In genomic region chr5:134492568-134492967, GRCh38 we compare ENCODE assay signal across 13 cellular contexts. TPM values are rescaled to one million over a fixed set of nuclear protein-coding genes. Genes with fewer than 3 reads are reported as not detected.
DNase-seq lines count a peak whose midpoint lies in the region; ATAC-seq and TF ChIP-seq lines count a peak whose summit lies in the region.
"Had no signal": no experiment of that assay in that cellular context is flagged by ENCODE, and none has a peak within 500 bp of the region (broad histone marks: within the 10 kb centered on the region; RNA-seq: fewer than 3 reads in every experiment).

No MANE protein-coding gene starts in this region.

- TF ChIP-seq CTCF in SK-N-SH (IDR thresholded peaks at IDR 0.05) (no peak), epithelial cell of esophagus (IDR thresholded peaks at IDR 0.05; ENCODE audit: insufficient read depth, low read depth, low read length, missing control alignments) (no peak), esophagus squamous epithelium (IDR thresholded peaks at IDR 0.05) (no peak)

- H3K27ac ChIP-seq in GM23248 = no peak overlapping the region
- H3K27ac ChIP-seq in SK-N-SH (ENCODE audit: low read depth in 2 of 2, low read length in 1 of 2) = peak overlapping the region in 1 of 2 experiments; percentile 30; a peak in 1 of 4 replicates
- no peak overlapping the region for H3K27ac ChIP-seq in esophagus squamous epithelium
- H3K27ac ChIP-seq: BLaER1 treated with 17β-estradiol and CSF1 and Interleukin-3, amounts not matched to agents 10 nM and 100 nM had no signal

- no peak overlapping the region for H3K9ac ChIP-seq in GM23248
- no peak overlapping the region for H3K9ac ChIP-seq in SK-N-SH
- H3K9ac ChIP-seq: BLaER1 treated with 17β-estradiol and CSF1 and Interleukin-3, amounts not matched to agents 10 nM and 100 nM had no signal

- TF ChIP-seq RAD21 in SK-N-SH (IDR thresholded peaks at IDR 0.05; ENCODE audit: low read length) = no peak

- DNase-seq in GM23248 = peak; percentile 30
- DNase-seq in SK-N-SH = peak; percentile 64
- DNase-seq in epithelial cell of esophagus (ENCODE audit: low read depth) = peak; percentile 23
- no peak for DNase-seq in left lobe of liver (ENCODE audit: low spot score)
- no peak for DNase-seq in esophagus squamous epithelium (lab: John Stamatoyannopoulos, UW)
- DNase-seq in stimulated activated CD4-positive, alpha-beta T cell treated with anti-CD3 and anti-CD28 coated beads, Interleukin-4, amount 100 ng/mL, for 4 hours = no peak
- no peak for DNase-seq in stimulated activated naive CD8-positive, alpha-beta T cell treated with anti-CD3 and anti-CD28 coated beads, Interleukin-15, Interleukin-2, amounts not matched to agents 100 U/mL and 50 U/mL, for 24 hours
- DNase-seq: AML-193; CD4-positive, CD25-positive, alpha-beta regulatory T cell; GOT3; H9 had no signal

- no peaks in the 10 kb centered on the region for H3K4me1 ChIP-seq in GM23248 (ENCODE audit: insufficient read depth)
- H3K4me1 ChIP-seq in SK-N-SH (ENCODE audit: control insufficient read depth in 1 of 2, insufficient read depth in 2 of 2, low read depth in 1 of 2, low read length in 1 of 2) = peaks cover 0 to 18% of the 10 kb centered on the region in 2 experiments; a peak in 1 of 4 replicates
- H3K4me1 ChIP-seq in esophagus squamous epithelium = no peaks in the 10 kb centered on the region

- H3K79me2 ChIP-seq in GM23248 (ENCODE audit: insufficient read depth) = no peaks in the 10 kb centered on the region
- no peaks in the 10 kb centered on the region for H3K79me2 ChIP-seq in SK-N-SH (ENCODE audit: insufficient read depth)

- H3K4me2 ChIP-seq in GM23248 (ENCODE audit: unreplicated experiment) = no peak overlapping the region
- H3K4me2 ChIP-seq in SK-N-SH = no peak overlapping the region
- H3K4me2 ChIP-seq: BLaER1 treated with 17β-estradiol and CSF1 and Interleukin-3, amounts not matched to agents 10 nM and 100 nM had no signal

- ATAC-seq in left lobe of liver = peak; percentile 30
- ATAC-seq in stimulated activated naive CD8-positive, alpha-beta T cell treated with anti-CD3 and anti-CD28 coated beads, Interleukin-15, Interleukin-2, amounts not matched to agents 100 U/mL and 50 U/mL, for 24 hours = no peak
- ATAC-seq: GM12878 had no signal

- H3K4me3 ChIP-seq in GM23248 (no peak overlapping the region), SK-N-SH (ENCODE audit: low read depth in 2 of 2, low read length in 1 of 2) (no peak overlapping the region), epithelial cell of esophagus (ENCODE audit: low read length) (no peak overlapping the region), esophagus squamous epithelium (no peak overlapping the region)
- H3K4me3 ChIP-seq: BLaER1 treated with 17β-estradiol and CSF1 and Interleukin-3, amounts not matched to agents 10 nM and 100 nM; GM12878 had no signal

- no peaks in the 10 kb centered on the region for H3K36me3 ChIP-seq in GM23248 (ENCODE audit: low read depth)
- H3K36me3 ChIP-seq in SK-N-SH (replicated peaks in 1 of 2; ENCODE audit: control insufficient read depth in 1 of 2, insufficient read depth in 2 of 2, low read length in 1 of 2) = no peaks in the 10 kb centered on the region
- no peaks in the 10 kb centered on the region for H3K36me3 ChIP-seq in esophagus squamous epithelium
- H3K36me3 ChIP-seq: BLaER1 treated with 17β-estradiol and CSF1 and Interleukin-3, amounts not matched to agents 10 nM and 100 nM had no signal

- TF ChIP-seq POLR2A in esophagus squamous epithelium (IDR thresholded peaks at IDR 0.05) = no peak

- H2AFZ ChIP-seq in GM23248 = no peak overlapping the region
- H2AFZ ChIP-seq in SK-N-SH (ENCODE audit: low read depth) = no peak overlapping the region

- in situ Hi-C loops in GM23248 (cut with MboI) = no loop called here

- 46 to 49% methylated on average over 6 of the region's 6 CpGs for WGBS in GM23248 (ENCODE audit: low coverage in 1 of 2, low lambda C conversion rate in 2 of 2, missing lambda C conversion rate in 2 of 2), 2 experiments
- 63% methylated on average over 6 of the region's 6 CpGs for WGBS in SK-N-SH (ENCODE audit: low lambda C conversion rate)
- WGBS in esophagus squamous epithelium, 2 donors = 62 to 79% methylated on average over 6 of the region's 6 CpGs

- no peaks in the 10 kb centered on the region for H3F3A ChIP-seq in GM23248 (ENCODE audit: insufficient read depth)
- H3F3A ChIP-seq in SK-N-SH (replicated peaks; ENCODE audit: insufficient read depth) = peaks cover 2% of the 10 kb centered on the region

- H3K9me2 ChIP-seq in GM23248 (ENCODE audit: insufficient read depth) (no peaks in the 10 kb centered on the region), SK-N-SH (no peaks in the 10 kb centered on the region)

- intact Hi-C loops in esophagus squamous epithelium (cut with DNase I) = no loop called here

- H3K27me3 ChIP-seq in GM23248 (replicated peaks; ENCODE audit: insufficient read depth) (no peaks in the 10 kb centered on the region), SK-N-SH (ENCODE audit: insufficient read depth) (no peaks in the 10 kb centered on the region), esophagus squamous epithelium (no peaks in the 10 kb centered on the region)
- H3K27me3 ChIP-seq: BLaER1 treated with 17β-estradiol and CSF1 and Interleukin-3, amounts not matched to agents 10 nM and 100 nM had no signal

- CTCF ChIA-PET in SK-N-SH (lab: Yijun Ruan, JAX) = no interaction called here

- POLR2A ChIA-PET in SK-N-SH (lab: Yijun Ruan, JAX) = no interaction called here

- H3K9me3 ChIP-seq in GM23248 (ENCODE audit: low read depth) (no peaks in the 10 kb centered on the region), SK-N-SH (no peaks in the 10 kb centered on the region), esophagus squamous epithelium (no peaks in the 10 kb centered on the region)
- H3K9me3 ChIP-seq: BLaER1 treated with 17β-estradiol and CSF1 and Interleukin-3, amounts not matched to agents 10 nM and 100 nM had no signal

- peak in 1 of 2 experiments; percentile 85; a peak in 2 of 4 replicates for TF ChIP-seq EP300 in SK-N-SH (IDR thresholded peaks at IDR 0.05; ENCODE audit: borderline replicate concordance in 1 of 2, low read depth in 1 of 2, low read length in 1 of 2)

- no peaks in the 10 kb centered on the region for H4K20me1 ChIP-seq in GM23248 (ENCODE audit: insufficient read depth)
- H4K20me1 ChIP-seq in SK-N-SH (ENCODE audit: insufficient read depth) = no peaks in the 10 kb centered on the region
- H4K20me1 ChIP-seq: BLaER1 treated with 17β-estradiol and CSF1 and Interleukin-3, amounts not matched to agents 10 nM and 100 nM had no signal

TF ChIP-seq in SK-N-SH, 30 proteins besides CTCF, POLR2A, EP300 and RAD21 (continues in another document):
- TF ChIP-seq FOXJ3 (CRISPR knock-in tag; IDR thresholded peaks at IDR 0.05) (peak; percentile 42; the same call in 1 of the 2 replicates), CHD2 (IDR thresholded peaks at IDR 0.05; ENCODE audit: low read length, partially characterized antibody) (peak; percentile 55), TAF1 (IDR thresholded peaks at IDR 0.05; ENCODE audit: borderline replicate concordance, low read depth, low read length) (no peak), TEAD4 (IDR thresholded peaks at IDR 0.05; ENCODE audit: borderline replicate concordance, insufficient read depth) (no peak), USF2 (IDR thresholded peaks at IDR 0.05; ENCODE audit: borderline replicate concordance, low read depth, low read length) (no peak), TCF12 (IDR thresholded peaks at IDR 0.05) (peak; percentile 43; the same call in 1 of the 2 replicates), GATA2 (CRISPR knock-in tag; IDR thresholded peaks at IDR 0.05) (peak; percentile 36; the same call in 1 of the 2 replicates), MAX (IDR thresholded peaks at IDR 0.05; ENCODE audit: low read depth) (no peak), YY1 (IDR thresholded peaks at IDR 0.05; ENCODE audit: low read depth) (no peak), NRF1 (IDR thresholded peaks at IDR 0.05; ENCODE audit: low read depth, low read length) (no peak), EZH2phosphoT487 (IDR thresholded peaks at IDR 0.05; ENCODE audit: borderline replicate concordance, low read depth) (no peak), PBX3 (IDR thresholded peaks at IDR 0.05) (peak; percentile 38; the same call in 1 of the 2 replicates), FOXM1 (IDR thresholded peaks at IDR 0.05; ENCODE audit: low read depth) (no peak), FOSL2 (IDR thresholded peaks at IDR 0.05; ENCODE audit: borderline replicate concordance, low read depth) (peak; percentile 7; the same call in 1 of the 2 replicates)

RNA-seq across cellular contexts. Expression of gene JADE2, which starts 32.9 kb away (rescaled TPM):
- 18.0 and 20.9 TPM in 2 replicates for total RNA-seq in GM23248 (2014; rRNA removed; shearing (Covaris generic))
- polyA plus RNA-seq in GM23248 (2016; fragmentation: Nextera tagmentation; extraction: Ambion mirVana) (7.1 and 8.0 TPM in 2 replicates), SK-N-SH (2012; rRNA removed) (25.7 and 26.5 TPM in 2 replicates)
- 10.2 and 17.2 TPM in 2 replicates for polyA plus RNA-seq in SK-N-SH (2012; cell fraction: cytosol; rRNA removed)
- 27.7 and 28.0 TPM in 2 replicates for polyA plus RNA-seq in SK-N-SH (2012; cell fraction: nucleus; rRNA removed)
- total RNA-seq in left lobe of liver (14.2 TPM), esophagus squamous epithelium (10 to 100 TPM in 3 of 4 donors, 1 to 10 TPM in 1; 9.1 to 32.8 (median 14.9) TPM)

Comparison
In these comparisons a context has a peak if more than half of its experiments do, and no peak if none do; other contexts are left out.
1. DNase-seq: peak in GM23248 (single experiment), SK-N-SH (single experiment) and epithelial cell of esophagus (single experiment); none in left lobe of liver (single experiment), esophagus squamous epithelium (single experiment), stimulated activated CD4-positive, alpha-beta T cell treated with anti-CD3 and anti-CD28 coated beads, Interleukin-4, amount 100 ng/mL, for 4 hours (0 of 2) and stimulated activated naive CD8-positive, alpha-beta T cell treated with anti-CD3 and anti-CD28 coated beads, Interleukin-15, Interleukin-2, amounts not matched to agents 100 U/mL and 50 U/mL, for 24 hours (single experiment).